8 cellular contexts compared by ENCODE assay signal in genomic region chr17:81394377-81394747, GRCh38. TPM values are rescaled to one million over a fixed set of nuclear protein-coding genes. Genes with fewer than 3 reads are reported as not detected.
DNase-seq lines count a peak whose midpoint lies in the region; ATAC-seq and TF ChIP-seq lines count a peak whose summit lies in the region.

No MANE protein-coding gene starts in this region.

- H3K9me3 ChIP-seq in mucosa of stomach (ENCODE audit: control insufficient read depth, low read length) = no peaks in the 10 kb centered on the region

- peak; percentile 33 to 47 for TF ChIP-seq CTCF in brain (conservative IDR thresholded peaks at IDR 0.05)

- peak overlapping the region; percentile 61 for H3K4me3 Mint-ChIP-seq in stimulated activated naive CD8-positive, alpha-beta T cell treated with anti-CD3 and anti-CD28 coated beads, Interleukin-15, Interleukin-2, amounts not matched to agents 100 ng/mL and 50 ng/mL, for 24 hours
- H3K4me3 Mint-ChIP-seq in brain = peak overlapping the region; percentile 87 to 99 (median 98)

- peak overlapping the region; percentile 41 for H3K9ac ChIP-seq in mucosa of stomach (ENCODE audit: low read length)

- no peak for ATAC-seq in stimulated activated naive CD8-positive, alpha-beta T cell treated with anti-CD3 and anti-CD28 coated beads, Interleukin-15, Interleukin-2, amounts not matched to agents 100 U/mL and 50 U/mL, for 24 hours
- ATAC-seq in HG03520 (IDR thresholded peaks at IDR 0.05; ENCODE audit: unreplicated experiment) = no peak

- DNase-seq in stimulated activated naive CD8-positive, alpha-beta T cell treated with anti-CD3 and anti-CD28 coated beads, Interleukin-15, Interleukin-2, amounts not matched to agents 100 U/mL and 50 U/mL, for 24 hours = no peak
- DNase-seq in D341Med (ENCODE audit: low spot score) (no peak), NCI-H1092 treated with DMSO at 0.1 percent for 48 hours (lab: John Stamatoyannopoulos, UW) (no peak), hypothalamus (lab: John Stamatoyannopoulos, UW) (no peak)

- no peaks in the 10 kb centered on the region for H3K27me3 ChIP-seq in mucosa of stomach (ENCODE audit: control insufficient read depth, insufficient read depth, low read length)

- peak overlapping the region; percentile 71 for H3K4me3 ChIP-seq in mucosa of stomach (ENCODE audit: low read length)

- peaks cover 53% of the 10 kb centered on the region for H3K27me3 Mint-ChIP-seq in stimulated activated naive CD8-positive, alpha-beta T cell treated with anti-CD3 and anti-CD28 coated beads, Interleukin-15, Interleukin-2, amounts not matched to agents 100 ng/mL and 50 ng/mL, for 24 hours
- peaks cover 29% of the 10 kb centered on the region for H3K27me3 Mint-ChIP-seq in brain

- H3K27ac Mint-ChIP-seq in stimulated activated naive CD8-positive, alpha-beta T cell treated with anti-CD3 and anti-CD28 coated beads, Interleukin-15, Interleukin-2, amounts not matched to agents 100 ng/mL and 50 ng/mL, for 24 hours = no peak overlapping the region
- peak overlapping the region; percentile 88 to 100 (median 99) for H3K27ac Mint-ChIP-seq in brain

- H3K4me1 ChIP-seq in mucosa of stomach (ENCODE audit: control insufficient read depth, insufficient read depth, low read length) = peaks cover 46% of the 10 kb centered on the region

- no peaks in the 10 kb centered on the region for H3K9me3 Mint-ChIP-seq in stimulated activated naive CD8-positive, alpha-beta T cell treated with anti-CD3 and anti-CD28 coated beads, Interleukin-15, Interleukin-2, amounts not matched to agents 100 ng/mL and 50 ng/mL, for 24 hours
- H3K9me3 Mint-ChIP-seq in brain = peaks cover 0 to 10% (median 0%) of the 10 kb centered on the region in 5 experiments

- no peaks in the 10 kb centered on the region for H3K36me3 Mint-ChIP-seq in stimulated activated naive CD8-positive, alpha-beta T cell treated with anti-CD3 and anti-CD28 coated beads, Interleukin-15, Interleukin-2, amounts not matched to agents 100 ng/mL and 50 ng/mL, for 24 hours (ENCODE audit: low read depth)
- H3K36me3 Mint-ChIP-seq in brain = peaks cover 4% of the 10 kb centered on the region

- H3K4me1 Mint-ChIP-seq in stimulated activated naive CD8-positive, alpha-beta T cell treated with anti-CD3 and anti-CD28 coated beads, Interleukin-15, Interleukin-2, amounts not matched to agents 100 ng/mL and 50 ng/mL, for 24 hours (ENCODE audit: low read depth) = peaks cover 27% of the 10 kb centered on the region
- peaks cover 43% of the 10 kb centered on the region for H3K4me1 Mint-ChIP-seq in brain

- no peaks in the 10 kb centered on the region for H3K36me3 ChIP-seq in mucosa of stomach (ENCODE audit: control insufficient read depth, insufficient read depth, low read length)

RNA-seq across cellular contexts. Expression of gene BAHCC1, which starts 0.9 kb away (rescaled TPM):
- 19.5 TPM for polyA plus RNA-seq in brain (ENCODE audit: insufficient read depth, low read depth, low replicate concordance)
